ENCODE assay signal across 1 cellular context in genomic region chr15:48520376-48521155, GRCh38.
TF ChIP-seq lines count a peak whose summit lies in the region.

No MANE protein-coding gene starts in this region.

TF ChIP-seq in IMR-90, 13 proteins besides CTCF, POLR2A, EP300 and RAD21 (continued from another document):
- TF ChIP-seq, protein P1, sequence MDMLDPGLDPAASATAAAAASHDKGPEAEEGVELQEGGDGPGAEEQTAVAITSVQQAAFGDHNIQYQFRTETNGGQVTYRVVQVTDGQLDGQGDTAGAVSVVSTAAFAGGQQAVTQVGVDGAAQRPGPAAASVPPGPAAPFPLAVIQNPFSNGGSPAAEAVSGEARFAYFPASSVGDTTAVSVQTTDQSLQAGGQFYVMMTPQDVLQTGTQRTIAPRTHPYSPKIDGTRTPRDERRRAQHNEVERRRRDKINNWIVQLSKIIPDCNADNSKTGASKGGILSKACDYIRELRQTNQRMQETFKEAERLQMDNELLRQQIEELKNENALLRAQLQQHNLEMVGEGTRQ (IDR thresholded peaks at IDR 0.05; ENCODE audit: low read depth, low read length): no peak
- no peak for TF ChIP-seq FOS (IDR thresholded peaks at IDR 0.05; ENCODE audit: low read depth, low read length)
- no peak for TF ChIP-seq ELK1 (IDR thresholded peaks at IDR 0.05; ENCODE audit: borderline replicate concordance, low read depth, low read length)
- TF ChIP-seq RCOR1 (IDR thresholded peaks at IDR 0.05; ENCODE audit: insufficient replicate concordance, low read length): no peak
- no peak for TF ChIP-seq MAZ (IDR thresholded peaks at IDR 0.05; ENCODE audit: borderline replicate concordance, low read depth, low read length)
- TF ChIP-seq BHLHE40 (IDR thresholded peaks at IDR 0.05; ENCODE audit: low read depth, low read length): no peak
- no peak for TF ChIP-seq SMC3 (IDR thresholded peaks at IDR 0.05; ENCODE audit: low read depth, low read length)
- TF ChIP-seq CEBPB (IDR thresholded peaks at IDR 0.05; ENCODE audit: low read depth, low read length): no peak
- no peak for TF ChIP-seq NFE2L2 (IDR thresholded peaks at IDR 0.05; ENCODE audit: low read depth, low read length)
- TF ChIP-seq MXI1 (IDR thresholded peaks at IDR 0.05; ENCODE audit: borderline replicate concordance, low read depth, low read length): no peak
TF ChIP-seq in IMR-90: peak in this region for 0.
